8 cellular contexts compared by ENCODE assay signal in the genomic region with DNA sequence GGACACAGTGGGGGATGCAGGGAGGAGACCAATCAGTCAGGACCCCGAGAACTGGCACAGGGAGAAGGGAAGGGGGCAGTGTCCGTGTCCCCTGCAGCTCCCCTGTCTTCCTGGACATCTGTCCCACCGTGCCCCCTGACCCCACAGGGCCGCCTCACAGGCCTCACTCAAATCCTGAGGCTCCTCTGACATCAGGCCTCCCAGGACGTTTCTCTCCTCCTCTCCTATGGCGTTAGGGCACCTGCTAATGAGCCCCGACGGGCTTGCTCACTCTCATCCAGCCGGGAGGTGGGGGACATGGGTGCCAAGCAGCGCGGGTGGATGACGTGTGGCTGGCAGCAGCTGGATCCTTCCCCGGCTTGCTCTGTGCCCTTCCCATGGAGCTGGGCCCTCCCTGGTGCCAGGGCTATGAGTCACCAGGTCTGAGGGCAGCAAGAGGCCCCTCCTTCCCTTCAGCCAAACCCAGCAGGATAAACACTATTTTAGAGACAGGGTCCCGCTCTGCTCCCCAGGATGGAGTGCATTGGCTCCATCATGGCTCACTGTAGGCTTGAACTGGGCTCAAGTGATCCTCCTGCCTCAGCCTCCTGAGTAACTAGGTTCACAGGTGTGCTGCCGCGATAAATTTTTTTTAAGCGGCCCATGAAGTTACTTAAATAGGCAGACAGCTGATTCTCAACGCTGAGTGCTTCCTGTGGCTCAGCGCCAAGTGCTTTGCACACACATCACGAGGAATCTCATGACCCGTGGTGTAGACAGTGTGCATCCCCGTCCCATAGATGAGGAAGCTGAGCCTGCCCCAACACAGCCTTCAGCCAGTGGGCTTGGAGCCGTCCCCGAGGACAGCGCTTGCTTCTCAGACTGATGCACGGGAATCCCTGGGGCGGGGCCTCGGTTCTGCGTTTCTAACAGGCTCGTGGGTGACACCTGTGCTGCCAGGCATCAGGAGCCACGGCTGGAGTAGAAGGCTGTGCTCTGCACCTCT.
DNase-seq lines count a peak whose midpoint lies in the region; ATAC-seq and TF ChIP-seq lines count a peak whose summit lies in the region.

No MANE protein-coding gene starts in this region.

- no peaks in the 10 kb centered on the region for H3K9me3 ChIP-seq in effector memory CD4-positive, alpha-beta T cell (ENCODE audit: control insufficient read depth, low read length)

- H3K27me3 ChIP-seq in effector memory CD4-positive, alpha-beta T cell (replicated peaks; ENCODE audit: control insufficient read depth, insufficient read depth, low read length, poor library complexity, severe bottlenecking) = no peaks in the 10 kb centered on the region

- H3K4me1 ChIP-seq in effector memory CD4-positive, alpha-beta T cell (ENCODE audit: control insufficient read depth, insufficient read depth, low read length, poor library complexity, severe bottlenecking) = no peaks in the 10 kb centered on the region

- H3K4me3 ChIP-seq in foreskin fibroblast (ENCODE audit: low read depth in 1 of 2, low read length in 2 of 2) = no peak overlapping the region
- no peak overlapping the region for H3K4me3 ChIP-seq in effector memory CD4-positive, alpha-beta T cell (ENCODE audit: insufficient read depth, low read depth, low read length, poor library complexity, severe bottlenecking)

- no peak for ATAC-seq in GM18909 (IDR thresholded peaks at IDR 0.05; ENCODE audit: poor library complexity, unreplicated experiment)
- no peak for ATAC-seq in GM21447 (IDR thresholded peaks at IDR 0.05; ENCODE audit: unreplicated experiment)

- no peak for TF ChIP-seq CTCF in foreskin fibroblast (IDR thresholded peaks at IDR 0.05; ENCODE audit: low read depth, low read length)

- no peaks in the 10 kb centered on the region for H3K36me3 ChIP-seq in effector memory CD4-positive, alpha-beta T cell (ENCODE audit: control insufficient read depth, insufficient read depth, low read length)

- no peak overlapping the region for H3K27ac ChIP-seq in effector memory CD4-positive, alpha-beta T cell (ENCODE audit: insufficient read depth, low read length, poor library complexity, severe bottlenecking)

- intact Hi-C loops in posterior vena cava (cut with DNase I) = loop anchor here in 1 of 2 donors (1.0 kb wide), 1 partner anchor 201 kb away; no protein-coding TSS in a partner anchor

- DNase-seq in Daoy (ENCODE audit: low read depth) (peak; percentile 30), NCI-H69 (lab: John Stamatoyannopoulos, UW) (peak; percentile 88), foreskin fibroblast (peak; percentile 13 to 38), posterior vena cava (ENCODE audit: low spot score) (peak; percentile 94), dedifferentiated amniotic fluid mesenchymal stem cell (ENCODE audit: extremely low spot score) (no peak)
- no peak for DNase-seq in effector memory CD4-positive, alpha-beta T cell

Comparison
In these comparisons a context has a peak if more than half of its experiments do, and no peak if none do; other contexts are left out.
1. DNase-seq: peak in Daoy (single experiment), NCI-H69 (single experiment), foreskin fibroblast (2 of 2) and posterior vena cava (single experiment); none in effector memory CD4-positive, alpha-beta T cell (0 of 3) and dedifferentiated amniotic fluid mesenchymal stem cell (single experiment).